12 cellular contexts compared by ENCODE assay signal in the genomic region with DNA sequence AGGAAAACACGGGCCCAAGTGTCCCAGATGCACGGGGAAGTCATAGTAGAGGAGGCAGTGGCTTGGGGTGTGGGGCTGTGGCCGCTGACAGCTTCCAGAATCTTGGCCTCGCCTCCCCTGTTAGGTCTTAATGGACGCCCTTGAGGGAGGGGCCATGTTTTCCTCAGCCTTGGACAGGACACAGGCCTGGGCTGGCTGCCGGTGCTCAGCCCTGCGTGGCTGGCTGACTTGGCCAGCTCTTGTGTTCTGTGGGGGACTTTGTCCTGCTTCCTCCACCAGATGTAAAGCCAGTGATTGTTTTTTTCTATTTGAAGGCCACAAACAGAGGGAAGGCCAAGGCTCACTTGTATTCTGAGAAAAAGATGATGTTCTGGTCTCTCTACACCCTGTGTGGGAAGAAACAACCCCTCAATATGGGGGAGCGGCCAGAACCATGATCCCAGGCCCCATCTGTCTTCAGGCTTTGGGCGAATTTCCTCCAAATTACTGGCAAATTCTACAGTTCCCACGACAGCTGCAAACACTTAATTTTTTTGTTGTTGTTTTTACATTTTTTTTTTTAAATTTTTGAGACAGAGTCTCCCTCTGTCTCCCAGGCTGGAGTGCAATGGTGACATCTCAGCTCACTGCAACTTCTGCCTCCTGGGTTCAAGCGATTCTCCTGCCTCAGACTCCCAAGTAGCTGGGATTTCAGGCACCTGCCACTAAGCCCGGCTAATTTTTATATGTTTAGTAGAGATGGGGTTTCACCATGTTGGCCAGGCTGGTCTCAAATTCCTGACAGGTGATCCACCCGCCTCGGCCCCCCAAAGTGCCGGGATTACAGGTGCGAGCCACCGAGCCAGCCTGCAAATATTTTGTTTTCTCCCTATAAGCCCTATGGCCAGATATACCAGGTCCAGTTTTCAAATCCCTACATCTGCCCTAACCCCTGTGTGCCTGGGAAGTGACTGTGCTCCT.
DNase-seq lines count a peak whose midpoint lies in the region; ATAC-seq and TF ChIP-seq lines count a peak whose summit lies in the region.
"Had no signal": no experiment of that assay in that cellular context is flagged by ENCODE, and none has a peak within 500 bp of the region (broad histone marks: within the 10 kb centered on the region; RNA-seq: fewer than 3 reads in every experiment).

No MANE protein-coding gene starts in this region.

- 82% methylated on average over 17 of the region's 17 CpGs for WGBS in smooth muscle cell (ENCODE audit: low lambda C conversion rate)

- H3K4me3 ChIP-seq in adipocyte (ENCODE audit: low read length): peak overlapping the region; percentile 20
- no peak overlapping the region for H3K4me3 ChIP-seq in subcutaneous abdominal adipose tissue (ENCODE audit: low read depth in 1 of 5, low read length in 5 of 5)
- no peak overlapping the region for H3K4me3 ChIP-seq in smooth muscle cell
- H3K4me3 ChIP-seq: adrenal gland, BLaER1, PC-9 had no signal

- no peaks in the 10 kb centered on the region for H3F3A ChIP-seq in smooth muscle cell (ENCODE audit: low read depth)

- H2AFZ ChIP-seq in smooth muscle cell (ENCODE audit: low read depth): no peak overlapping the region
- H2AFZ ChIP-seq: PC-9 had no signal

- no peaks in the 10 kb centered on the region for H3K36me3 ChIP-seq in adipocyte (ENCODE audit: control insufficient read depth, insufficient read depth, low read length, severe bottlenecking)
- H3K36me3 ChIP-seq in subcutaneous abdominal adipose tissue (ENCODE audit: control insufficient read depth in 5 of 5, insufficient read depth in 5 of 5, low read length in 5 of 5): no peaks in the 10 kb centered on the region
- H3K36me3 ChIP-seq in smooth muscle cell (ENCODE audit: low read depth): no peaks in the 10 kb centered on the region
- H3K36me3 ChIP-seq: adrenal gland, BLaER1 had no signal

- ATAC-seq in HG02623 (IDR thresholded peaks at IDR 0.05; ENCODE audit: unreplicated experiment): no peak

- H3K4me1 ChIP-seq in adipocyte (ENCODE audit: control insufficient read depth, insufficient read depth, low read length) (peaks cover 16% of the 10 kb centered on the region), subcutaneous abdominal adipose tissue (ENCODE audit: control insufficient read depth in 5 of 5, insufficient read depth in 5 of 5, low read length in 5 of 5) (peaks cover 4 to 17% (median 13%) of the 10 kb centered on the region in 5 donors), smooth muscle cell (ENCODE audit: low read depth) (no peaks in the 10 kb centered on the region)
- H3K4me1 ChIP-seq: adrenal gland had no signal

- TF ChIP-seq CTCF in smooth muscle cell (IDR thresholded peaks at IDR 0.05; ENCODE audit: borderline replicate concordance, insufficient read depth, poor library complexity, severe bottlenecking): no peak

- H3K27ac ChIP-seq in subcutaneous abdominal adipose tissue (ENCODE audit: low read depth, low read length) (peak overlapping the region; percentile 49), smooth muscle cell (ENCODE audit: low read depth) (no peak overlapping the region)
- H3K27ac ChIP-seq: BLaER1, PC-9 had no signal

- intact Hi-C loops in head of caudate nucleus (cut with DNase I): no loop called here

- H4K20me1 ChIP-seq in smooth muscle cell (ENCODE audit: low read depth): no peaks in the 10 kb centered on the region
- H4K20me1 ChIP-seq: BLaER1 had no signal

- no peaks in the 10 kb centered on the region for H3K79me2 ChIP-seq in smooth muscle cell (ENCODE audit: low read depth)

- no peak overlapping the region for H3K4me2 ChIP-seq in smooth muscle cell
- H3K4me2 ChIP-seq: PC-9 had no signal

- peak overlapping the region; percentile 50 for H3K9ac ChIP-seq in adipocyte (ENCODE audit: low read length)
- peak overlapping the region in 1 of 5 donors; percentile 7 for H3K9ac ChIP-seq in subcutaneous abdominal adipose tissue (ENCODE audit: low read length in 5 of 5)
- H3K9ac ChIP-seq in smooth muscle cell (ENCODE audit: low read depth): no peak overlapping the region
- H3K9ac ChIP-seq: BLaER1 had no signal

- peaks cover 13% of the 10 kb centered on the region for H3K27me3 ChIP-seq in adipocyte (replicated peaks; ENCODE audit: control insufficient read depth, insufficient read depth, low read length)
- H3K27me3 ChIP-seq in subcutaneous abdominal adipose tissue (ENCODE audit: control insufficient read depth in 5 of 5, insufficient read depth in 4 of 5, low read length in 5 of 5): peaks cover 0 to 8% (median 3%) of the 10 kb centered on the region in 5 donors
- no peaks in the 10 kb centered on the region for H3K27me3 ChIP-seq in smooth muscle cell (ENCODE audit: low read depth)

- H3K9me3 ChIP-seq in adipocyte (ENCODE audit: control insufficient read depth, low read length) (peaks cover 10% of the 10 kb centered on the region), subcutaneous abdominal adipose tissue (ENCODE audit: control insufficient read depth in 5 of 5, low read length in 5 of 5) (peaks cover 0 to 7% (median under 1%) of the 10 kb centered on the region in 5 donors), smooth muscle cell (replicated peaks; ENCODE audit: low read depth) (no peaks in the 10 kb centered on the region)
- H3K9me3 ChIP-seq: adrenal gland had no signal

- DNase-seq in adipocyte (ENCODE audit: low read depth) (no peak), head of caudate nucleus (peak in 41 of 42 donors; percentile 47 to 86 (median 71)), midbrain (lab: John Stamatoyannopoulos, UW) (peak; percentile 80), NCI-H526 (lab: John Stamatoyannopoulos, UW) (no peak), smooth muscle cell (lab: John Stamatoyannopoulos, UW; ENCODE audit: unreplicated experiment) (no peak)
- no peak for DNase-seq in stimulated activated CD4-positive, alpha-beta T cell treated with anti-CD3 and anti-CD28 coated beads, Interleukin-4, amount 100 ng/mL, for 1 hour
- DNase-seq: NCI-H1930, PC-9 had no signal

Comparison
In these comparisons a context has a peak if more than half of its experiments do, and no peak if none do; other contexts are left out.
1. DNase-seq: peak in head of caudate nucleus (41 of 42) and midbrain (single experiment); none in adipocyte (single experiment), stimulated activated CD4-positive, alpha-beta T cell treated with anti-CD3 and anti-CD28 coated beads, Interleukin-4, amount 100 ng/mL, for 1 hour (single experiment), NCI-H526 (0 of 2) and smooth muscle cell (single experiment).